8 cellular contexts compared by ENCODE assay signal in the genomic region with DNA sequence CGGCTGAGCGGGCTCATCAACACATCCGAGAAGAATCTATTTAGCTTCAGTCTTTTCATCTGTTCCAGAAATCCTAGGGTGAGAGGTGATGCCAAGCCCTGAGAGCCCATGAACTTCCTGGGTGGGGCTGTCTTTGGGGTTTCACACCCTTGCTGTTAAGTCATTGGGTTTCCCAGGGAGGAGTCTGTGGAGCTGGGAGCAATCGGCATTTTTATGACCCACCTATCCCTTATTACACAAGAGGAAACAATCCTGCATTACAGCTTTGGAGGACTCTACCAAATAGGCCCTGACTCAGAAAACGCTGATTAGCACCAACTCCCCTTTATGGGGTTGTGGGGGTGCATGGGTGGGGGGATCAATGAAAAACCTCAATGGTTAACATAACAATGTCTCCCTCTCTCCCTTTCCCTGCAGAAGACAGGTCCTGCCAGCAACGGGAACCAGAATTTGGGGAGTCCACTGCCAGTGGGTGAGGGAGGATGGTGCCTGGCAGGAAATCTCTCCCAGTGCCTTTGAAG. TPM values are rescaled to one million over a fixed set of nuclear protein-coding genes. Genes with fewer than 3 reads are reported as not detected.
DNase-seq lines count a peak whose midpoint lies in the region; ATAC-seq, FAIRE-seq and TF ChIP-seq lines count a peak whose summit lies in the region.
"Had no signal": no experiment of that assay in that cellular context is flagged by ENCODE, and none has a peak within 500 bp of the region (broad histone marks: within the 10 kb centered on the region; RNA-seq: fewer than 3 reads in every experiment).

No MANE protein-coding gene starts in this region.

- no peak overlapping the region for H3K4me2 ChIP-seq in GM23248 (ENCODE audit: unreplicated experiment)

- H3K36me3 Mint-ChIP-seq in WTC11, result peaks cover 94% of the 10 kb centered on the region

- H3K4me1 Mint-ChIP-seq in WTC11, result peaks cover 19% of the 10 kb centered on the region

- H3F3A ChIP-seq in GM23248 (ENCODE audit: insufficient read depth), result peaks cover 10% of the 10 kb centered on the region

- WGBS in GM23248 (ENCODE audit: low coverage in 1 of 2, low lambda C conversion rate in 2 of 2, missing lambda C conversion rate in 2 of 2), 2 experiments, result 24 to 37% methylated on average over 6 of the region's 6 CpGs
- 30 to 59% (median 38%) methylated on average over 6 of the region's 6 CpGs for WGBS in small intestine, 3 donors

- no peaks in the 10 kb centered on the region for H3K27me3 Mint-ChIP-seq in WTC11 (ENCODE audit: low read depth)

- H3K36me3 ChIP-seq in GM23248 (ENCODE audit: low read depth), result peaks cover 22% of the 10 kb centered on the region; the same call in 1 of the 2 replicates
- H3K36me3 ChIP-seq in small intestine (ENCODE audit: control insufficient read depth in 2 of 2, insufficient read depth in 2 of 2, low read length in 2 of 2), result peaks cover 24 to 68% of the 10 kb centered on the region in 2 donors

- H3K9ac ChIP-seq in GM23248, result 0 out of 2 replicates have a peak overlapping the region, but pooled peaks have one; percentile 5

- peak overlapping the region; percentile 2; the same call in 1 of the 2 replicates for H2AFZ ChIP-seq in GM23248

- no peaks in the 10 kb centered on the region for H3K9me3 Mint-ChIP-seq in WTC11

- H3K9me2 ChIP-seq in GM23248 (ENCODE audit: insufficient read depth), result no peaks in the 10 kb centered on the region

- no peak overlapping the region for H3K4me3 ChIP-seq in GM23248
- no peak overlapping the region for H3K4me3 ChIP-seq in fibroblast of villous mesenchyme (ENCODE audit: low read depth, low read length)
- no peak overlapping the region for H3K4me3 ChIP-seq in small intestine (ENCODE audit: low read depth in 1 of 2, low read length in 2 of 2)

- H3K27me3 ChIP-seq in GM23248 (replicated peaks; ENCODE audit: insufficient read depth) (no peaks in the 10 kb centered on the region), small intestine (ENCODE audit: control insufficient read depth in 2 of 2, insufficient read depth in 2 of 2, low read length in 2 of 2) (no peaks in the 10 kb centered on the region)

- POLR2A ChIA-PET in WTC11 (lab: Charles Lee), result no interaction called here

- H3K4me3 Mint-ChIP-seq in WTC11, result no peak overlapping the region

- CTCF ChIA-PET in WTC11 (lab: Charles Lee), result no interaction called here

- peak overlapping the region; percentile 95 for H3K27ac Mint-ChIP-seq in WTC11

- H3K9me3 ChIP-seq in GM23248 (ENCODE audit: low read depth) (no peaks in the 10 kb centered on the region), small intestine (ENCODE audit: control insufficient read depth, low read depth) (no peaks in the 10 kb centered on the region)

- DNase-seq in GM23248, result peak; percentile 81
- DNase-seq in WTC11 (ENCODE audit: low spot score), result no peak
- DNase-seq in fibroblast of villous mesenchyme (ENCODE audit: low read depth), result peak; percentile 82
- peak; percentile 96 for DNase-seq in small intestine
- DNase-seq: NCI-H187 had no signal

- H3K27ac ChIP-seq in GM23248 (peak overlapping the region; percentile 35), small intestine (ENCODE audit: low read depth in 1 of 2, low read length in 1 of 2) (peak overlapping the region; percentile 60 to 93)

- no peak for FAIRE-seq in small intestine (lab: Jason Lieb, UNC)

- H4K20me1 ChIP-seq in GM23248 (ENCODE audit: insufficient read depth), result no peaks in the 10 kb centered on the region

- TF ChIP-seq CTCF in WTC11 (IDR thresholded peaks at IDR 0.05) (no peak), fibroblast of villous mesenchyme (IDR thresholded peaks at IDR 0.05; ENCODE audit: insufficient read depth, low read depth, low read length) (no peak)

- ATAC-seq in WTC11, result no peak
- ATAC-seq in HG03432 (IDR thresholded peaks at IDR 0.05; ENCODE audit: unreplicated experiment), result no peak
- ATAC-seq in GM19455 (IDR thresholded peaks at IDR 0.05; ENCODE audit: unreplicated experiment), result no peak
- no peak for ATAC-seq in HG02840 (IDR thresholded peaks at IDR 0.05; ENCODE audit: low FRiP score, unreplicated experiment)

- H3K4me1 ChIP-seq in GM23248 (ENCODE audit: insufficient read depth) (peaks cover 13% of the 10 kb centered on the region), small intestine (ENCODE audit: control insufficient read depth in 2 of 2, insufficient read depth in 1 of 2, low read depth in 1 of 2, low read length in 1 of 2) (no peaks in the 10 kb centered on the region)

- no peaks in the 10 kb centered on the region for H3K79me2 ChIP-seq in GM23248 (ENCODE audit: insufficient read depth)

- in situ Hi-C loops in GM23248 (cut with MboI), result no loop called here

TF ChIP-seq in WTC11, 78 proteins besides CTCF, POLR2A, EP300 and RAD21:
- TF ChIP-seq ZNF232 (CRISPR knock-in tag; IDR thresholded peaks at IDR 0.05), result no peak
- no peak for TF ChIP-seq ZBTB21 (CRISPR knock-in tag; IDR thresholded peaks at IDR 0.05; ENCODE audit: borderline replicate concordance)
- no peak for TF ChIP-seq AR (CRISPR knock-in tag; IDR thresholded peaks at IDR 0.05)
- TF ChIP-seq ZNF396 (CRISPR knock-in tag; IDR thresholded peaks at IDR 0.05; ENCODE audit: borderline replicate concordance), result no peak
- TF ChIP-seq TCF7 (CRISPR knock-in tag; IDR thresholded peaks at IDR 0.05; ENCODE audit: low read depth), result no peak
- TF ChIP-seq, protein P1, sequence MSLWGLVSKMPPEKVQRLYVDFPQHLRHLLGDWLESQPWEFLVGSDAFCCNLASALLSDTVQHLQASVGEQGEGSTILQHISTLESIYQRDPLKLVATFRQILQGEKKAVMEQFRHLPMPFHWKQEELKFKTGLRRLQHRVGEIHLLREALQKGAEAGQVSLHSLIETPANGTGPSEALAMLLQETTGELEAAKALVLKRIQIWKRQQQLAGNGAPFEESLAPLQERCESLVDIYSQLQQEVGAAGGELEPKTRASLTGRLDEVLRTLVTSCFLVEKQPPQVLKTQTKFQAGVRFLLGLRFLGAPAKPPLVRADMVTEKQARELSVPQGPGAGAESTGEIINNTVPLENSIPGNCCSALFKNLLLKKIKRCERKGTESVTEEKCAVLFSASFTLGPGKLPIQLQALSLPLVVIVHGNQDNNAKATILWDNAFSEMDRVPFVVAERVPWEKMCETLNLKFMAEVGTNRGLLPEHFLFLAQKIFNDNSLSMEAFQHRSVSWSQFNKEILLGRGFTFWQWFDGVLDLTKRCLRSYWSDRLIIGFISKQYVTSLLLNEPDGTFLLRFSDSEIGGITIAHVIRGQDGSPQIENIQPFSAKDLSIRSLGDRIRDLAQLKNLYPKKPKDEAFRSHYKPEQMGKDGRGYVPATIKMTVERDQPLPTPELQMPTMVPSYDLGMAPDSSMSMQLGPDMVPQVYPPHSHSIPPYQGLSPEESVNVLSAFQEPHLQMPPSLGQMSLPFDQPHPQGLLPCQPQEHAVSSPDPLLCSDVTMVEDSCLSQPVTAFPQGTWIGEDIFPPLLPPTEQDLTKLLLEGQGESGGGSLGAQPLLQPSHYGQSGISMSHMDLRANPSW (CRISPR knock-in tag; conservative IDR thresholded peaks at IDR 0.05; ENCODE audit: low read depth), result no peak

RNA-seq across cellular contexts. Expression of gene EZR, which starts 46.3 kb away (rescaled TPM):
- 52.4 and 59.4 TPM in 2 replicates for total RNA-seq in GM23248 (2014; rRNA removed; shearing (Covaris generic))
- polyA plus RNA-seq in GM23248 (2016; fragmentation: Nextera tagmentation; extraction: Ambion mirVana) (65.2 and 66.8 TPM in 2 replicates), small intestine (100 to 1,000 TPM; 172 to 755 (median 598) TPM)
- total RNA-seq in WTC11 (2021) (194 to 215 TPM (median 199 TPM) in 3 replicates), fibroblast of villous mesenchyme (100 and 116 TPM in 2 replicates)
